ENCODE assay signal across 8 cellular contexts in genomic region chr4:113952452-113953029, GRCh38. TPM values are rescaled to one million over a fixed set of nuclear protein-coding genes. Genes with fewer than 3 reads are reported as not detected.
A peak's percentile ranks its signal among the peaks of the same experiment; 100 is the strongest.
DNase-seq lines count a peak whose midpoint lies in the region; ATAC-seq and TF ChIP-seq lines count a peak whose summit lies in the region.

No MANE protein-coding gene starts in this region.

- intact Hi-C loops in activated CD8-positive, alpha-beta T cell treated with anti-CD3 and anti-CD28 coated beads for 36 hours (cut with micrococcal nuclease), result loop anchor here (2.0 to 10.0 kb wide), 4 partner anchors 118 to 558 kb away; no protein-coding TSS in a partner anchor
- intact Hi-C loops in left ventricle myocardium inferior (cut with micrococcal nuclease) (no loop called here), spleen (cut with DNase I; ENCODE audit: low total_unique reads) (no loop called here)

- POLR2A ChIA-PET in activated CD8-positive, alpha-beta T cell treated with anti-CD3 and anti-CD28 coated beads for 36 hours (lab: Charles Lee), result no interaction called here

- WGBS in spleen, 5 donors, result 36 to 41% (median 40%) methylated on average over 9 of the region's 9 CpGs

- peak; percentile 28 for DNase-seq in CD1c-positive myeloid dendritic cell (ENCODE audit: extremely low spot score)
- peak; percentile 37 for DNase-seq in NCI-H146 (lab: John Stamatoyannopoulos, UW)
- DNase-seq in activated CD8-positive, alpha-beta T cell treated with anti-CD3 and anti-CD28 coated beads for 36 hours, result peak; percentile 50
- no peak for DNase-seq in left ventricle myocardium inferior
- no peak for DNase-seq in spleen
- DNase-seq in G401 (ENCODE audit: low spot score), result no peak

- no peak for TF ChIP-seq POLR2A in spleen (IDR thresholded peaks at IDR 0.05)

- H3K9me3 ChIP-seq in left ventricle myocardium inferior (replicated peaks) (no peaks in the 10 kb centered on the region), spleen (no peaks in the 10 kb centered on the region)

- H3K4me1 Mint-ChIP-seq in activated CD8-positive, alpha-beta T cell treated with anti-CD3 and anti-CD28 coated beads for 36 hours (ENCODE audit: low read depth), result peaks cover 6% of the 10 kb centered on the region

- H3K4me3 Mint-ChIP-seq in activated CD8-positive, alpha-beta T cell treated with anti-CD3 and anti-CD28 coated beads for 36 hours, result no peak overlapping the region

- ATAC-seq in GM18511 (IDR thresholded peaks at IDR 0.05; ENCODE audit: unreplicated experiment) (peak; percentile 91), HG02852 (IDR thresholded peaks at IDR 0.05; ENCODE audit: unreplicated experiment) (peak; percentile 91)
- peak; percentile 97 for ATAC-seq in activated CD8-positive, alpha-beta T cell treated with anti-CD3 and anti-CD28 coated beads for 36 hours

- in situ Hi-C loops in G401 (cut with HindIII; ENCODE audit: low sequenced_read_pairs), result no loop called here

- H3K4me3 ChIP-seq in left ventricle myocardium inferior, result no peak overlapping the region
- no peak overlapping the region for H3K4me3 ChIP-seq in spleen

- peaks cover 11% of the 10 kb centered on the region for H3K27me3 Mint-ChIP-seq in activated CD8-positive, alpha-beta T cell treated with anti-CD3 and anti-CD28 coated beads for 36 hours

- no peaks in the 10 kb centered on the region for H3K9me3 Mint-ChIP-seq in activated CD8-positive, alpha-beta T cell treated with anti-CD3 and anti-CD28 coated beads for 36 hours

- no peak overlapping the region for H3K27ac Mint-ChIP-seq in activated CD8-positive, alpha-beta T cell treated with anti-CD3 and anti-CD28 coated beads for 36 hours

- CTCF ChIA-PET in activated CD8-positive, alpha-beta T cell treated with anti-CD3 and anti-CD28 coated beads for 36 hours (lab: Charles Lee), result interaction anchor here (0.7 to 2.3 kb wide), 13 partner anchors 17 to 558 kb away, joined by 3 to 13 read pairs (median 3); partner anchors contain the start of gene ARSJ

- TF ChIP-seq CTCF in activated CD8-positive, alpha-beta T cell treated with anti-CD3 and anti-CD28 coated beads for 36 hours (IDR thresholded peaks at IDR 0.05), result peak; percentile 82
- TF ChIP-seq CTCF in left ventricle myocardium inferior (IDR thresholded peaks at IDR 0.05; ENCODE audit: borderline replicate concordance) (peak; percentile 69), spleen (IDR thresholded peaks at IDR 0.05 in 8 of 11, conservative IDR thresholded peaks at IDR 0.05 in 3 of 11) (peak in 10 of 11 experiments; percentile 21 to 63 (median 56))

- no peak overlapping the region for H3K27ac ChIP-seq in left ventricle myocardium inferior (replicated peaks)
- H3K27ac ChIP-seq in spleen, result no peak overlapping the region

- peaks cover 14% of the 10 kb centered on the region for H3K4me1 ChIP-seq in left ventricle myocardium inferior
- no peaks in the 10 kb centered on the region for H3K4me1 ChIP-seq in spleen

- H3K36me3 ChIP-seq in left ventricle myocardium inferior (no peaks in the 10 kb centered on the region), spleen (no peaks in the 10 kb centered on the region)

- no peaks in the 10 kb centered on the region for H3K36me3 Mint-ChIP-seq in activated CD8-positive, alpha-beta T cell treated with anti-CD3 and anti-CD28 coated beads for 36 hours (ENCODE audit: low read depth)

- H3K27me3 ChIP-seq in left ventricle myocardium inferior (ENCODE audit: low read depth), result peaks cover 40% of the 10 kb centered on the region
- no peaks in the 10 kb centered on the region for H3K27me3 ChIP-seq in spleen (replicated peaks in 1 of 7)

RNA-seq across cellular contexts. Expression of gene ARSJ, which starts 26.9 kb away (rescaled TPM):
- total RNA-seq in activated CD8-positive, alpha-beta T cell treated with anti-CD3 and anti-CD28 coated beads for 36 hours, result not detected
- total RNA-seq in left ventricle myocardium inferior, result 1.2 TPM
- 1 to 10 TPM in 2 of 7 donors, under 1 TPM in 5; 0.26 to 1.6 (median 0.57) TPM for total RNA-seq in spleen
- under 1 TPM; 0.07 to 0.19 (median 0.12) TPM for polyA plus RNA-seq in spleen
- not detected in 2 replicates for total RNA-seq in G401 (2014; rRNA removed; shearing (Covaris generic))

Comparison
In these comparisons a context has a peak if more than half of its experiments do, and no peak if none do; other contexts are left out.
1. DNase-seq: peak in CD1c-positive myeloid dendritic cell (single experiment), NCI-H146 (single experiment) and activated CD8-positive, alpha-beta T cell treated with anti-CD3 and anti-CD28 coated beads for 36 hours (single experiment); none in left ventricle myocardium inferior (single experiment), spleen (single experiment) and G401 (single experiment).
2. Peak in every context shown above with its lines, with median percentiles within 50 percentile points of each other: ATAC-seq and CTCF ChIP-seq.